ENCODE assay signal across 8 cellular contexts in genomic region chr2:162072976-162073775, GRCh38. TPM values are rescaled to one million over a fixed set of nuclear protein-coding genes. Genes with fewer than 3 reads are reported as not detected.
DNase-seq lines count a peak whose midpoint lies in the region; ATAC-seq and TF ChIP-seq lines count a peak whose summit lies in the region.

No MANE protein-coding gene starts in this region.

- peaks cover 12% of the 10 kb centered on the region for H3K9me3 Mint-ChIP-seq in WTC11
- peaks cover 6% of the 10 kb centered on the region for H3K9me3 Mint-ChIP-seq in natural killer cell treated with Interleukin-12 subunit alpha and Interleukin-12 subunit beta and Interleukin-15 and Interleukin-18, amount 100 ng/mL, for 72 hours

- H3K27me3 ChIP-seq in HAP-1 (ENCODE audit: low read depth), result peaks cover 7% of the 10 kb centered on the region; the same call in 1 of the 2 replicates
- H3K27me3 ChIP-seq in esophagus (ENCODE audit: control insufficient read depth in 1 of 2, insufficient read depth in 2 of 2, low read length in 2 of 2), result no peaks in the 10 kb centered on the region

- ATAC-seq in WTC11 (peak; percentile 39), HG03039 (IDR thresholded peaks at IDR 0.05; ENCODE audit: unreplicated experiment) (no peak), GM18505 (IDR thresholded peaks at IDR 0.05; ENCODE audit: unreplicated experiment) (no peak), GM18502 (IDR thresholded peaks at IDR 0.05; ENCODE audit: poor library complexity, unreplicated experiment) (no peak)
- peak; percentile 24 to 29 for ATAC-seq in natural killer cell treated with Interleukin-12 subunit alpha and Interleukin-12 subunit beta and Interleukin-15 and Interleukin-18, amount 100 ng/mL, for 72 hours

- peaks cover 5% of the 10 kb centered on the region for H3K36me3 Mint-ChIP-seq in WTC11
- peaks cover 40% of the 10 kb centered on the region for H3K36me3 Mint-ChIP-seq in natural killer cell treated with Interleukin-12 subunit alpha and Interleukin-12 subunit beta and Interleukin-15 and Interleukin-18, amount 100 ng/mL, for 72 hours

- DNase-seq in HAP-1 (ENCODE audit: low spot score in 2 of 2) (peak; percentile 9 to 21), WTC11 (ENCODE audit: low spot score) (peak; percentile 17), NCI-H2171 treated with DMSO at 0.1 percent for 48 hours (lab: John Stamatoyannopoulos, UW) (no peak)
- DNase-seq in natural killer cell treated with Interleukin-12 subunit alpha and Interleukin-12 subunit beta and Interleukin-15 and Interleukin-18, amount 100 ng/mL, for 72 hours (ENCODE audit: low spot score), result no peak

- peaks cover 40% of the 10 kb centered on the region for H3K27me3 Mint-ChIP-seq in WTC11 (ENCODE audit: low read depth)
- peaks cover 11 to 12% of the 10 kb centered on the region in 2 donors for H3K27me3 Mint-ChIP-seq in natural killer cell treated with Interleukin-12 subunit alpha and Interleukin-12 subunit beta and Interleukin-15 and Interleukin-18, amount 100 ng/mL, for 72 hours

- no peak overlapping the region for H3K27ac Mint-ChIP-seq in WTC11
- peak overlapping the region; percentile 67 to 87 for H3K27ac Mint-ChIP-seq in natural killer cell treated with Interleukin-12 subunit alpha and Interleukin-12 subunit beta and Interleukin-15 and Interleukin-18, amount 100 ng/mL, for 72 hours

- H3K4me1 Mint-ChIP-seq in WTC11, result peaks cover 37% of the 10 kb centered on the region
- H3K4me1 Mint-ChIP-seq in natural killer cell treated with Interleukin-12 subunit alpha and Interleukin-12 subunit beta and Interleukin-15 and Interleukin-18, amount 100 ng/mL, for 72 hours (ENCODE audit: low read depth in 2 of 2), result peaks cover 37 to 45% of the 10 kb centered on the region in 2 donors

- no peak for TF ChIP-seq CTCF in WTC11 (IDR thresholded peaks at IDR 0.05)

- CTCF ChIA-PET in WTC11 (lab: Charles Lee), result no interaction called here

- no peak overlapping the region for H3K27ac ChIP-seq in esophagus (ENCODE audit: low read depth in 2 of 2, low read length in 1 of 2)

- WGBS in esophagus, 2 donors, result 20 to 26% methylated on average over 32 of the region's 32 CpGs

- no peaks in the 10 kb centered on the region for H3K36me3 ChIP-seq in HAP-1 (replicated peaks)
- no peaks in the 10 kb centered on the region for H3K36me3 ChIP-seq in esophagus (ENCODE audit: control insufficient read depth in 2 of 2, insufficient read depth in 2 of 2, low read length in 1 of 2)

- H3K4me3 Mint-ChIP-seq in WTC11, result peak overlapping the region; percentile 89
- peak overlapping the region; percentile 88 for H3K4me3 Mint-ChIP-seq in natural killer cell treated with Interleukin-12 subunit alpha and Interleukin-12 subunit beta and Interleukin-15 and Interleukin-18, amount 100 ng/mL, for 72 hours

- H3K4me3 ChIP-seq in HAP-1 (peak overlapping the region; percentile 40), esophagus (ENCODE audit: low read depth in 1 of 2, low read length in 2 of 2) (peak overlapping the region; percentile 44)

- POLR2A ChIA-PET in WTC11 (lab: Charles Lee), result no interaction called here

- in situ Hi-C loops in HAP-1 (cut with MboI; ENCODE audit: low sequenced_read_pairs), result no loop called here

- no peak for TF ChIP-seq POLR2A in GM18505 (IDR thresholded peaks at IDR 0.05; ENCODE audit: borderline replicate concordance, extremely low read depth, insufficient read depth, insufficient read length)

- H3K9me3 ChIP-seq in HAP-1 (no peaks in the 10 kb centered on the region), esophagus (ENCODE audit: control insufficient read depth in 2 of 2, insufficient read depth in 1 of 2, low read depth in 1 of 2, low read length in 1 of 2) (no peaks in the 10 kb centered on the region)

- H3K4me1 ChIP-seq in HAP-1 (peaks cover 8% of the 10 kb centered on the region), esophagus (ENCODE audit: control insufficient read depth in 2 of 2, insufficient read depth in 2 of 2, low read length in 1 of 2) (peaks cover 4 to 5% of the 10 kb centered on the region in 2 donors)

TF ChIP-seq in WTC11, 78 proteins besides CTCF, POLR2A, EP300 and RAD21:
- TF ChIP-seq CBFB (CRISPR knock-in tag; IDR thresholded peaks at IDR 0.05; ENCODE audit: low read depth) (no peak), ZNF263 (CRISPR knock-in tag; IDR thresholded peaks at IDR 0.05; ENCODE audit: low read depth) (0 out of 2 replicates have a peak, but pooled peaks have one; percentile 10)
TF ChIP-seq in WTC11: peak in this region for 1.

RNA-seq across cellular contexts. Expression of gene DPP4, which starts 0.8 kb away (rescaled TPM):
- 2.7 to 3.6 TPM (median 2.7 TPM) in 3 replicates for total RNA-seq in WTC11 (2021)
- under 1 TPM; 0.08 to 0.18 TPM for polyA plus RNA-seq in esophagus
- 100 to 1,000 TPM in 1 of 2 donors, 10 to 100 TPM in 1; 89.4 to 102 TPM for total RNA-seq in natural killer cell treated with Interleukin-12 subunit alpha and Interleukin-12 subunit beta and Interleukin-15 and Interleukin-18, amount 100 ng/mL, for 72 hours

Comparison
In these comparisons a context has a peak if more than half of its experiments do, and no peak if none do; other contexts are left out.
1. DNase-seq: peak in HAP-1 (2 of 2) and WTC11 (single experiment); none in natural killer cell treated with Interleukin-12 subunit alpha and Interleukin-12 subunit beta and Interleukin-15 and Interleukin-18, amount 100 ng/mL, for 72 hours (single experiment) and NCI-H2171 treated with DMSO at 0.1 percent for 48 hours (single experiment).
2. ATAC-seq: peak in WTC11 (single experiment) and natural killer cell treated with Interleukin-12 subunit alpha and Interleukin-12 subunit beta and Interleukin-15 and Interleukin-18, amount 100 ng/mL, for 72 hours (2 of 2); none in HG03039 (single experiment), GM18505 (single experiment) and GM18502 (single experiment).
3. RNA of gene DPP4, which starts 0.8 kb away (total RNA-seq): 89.4 to 102 TPM in natural killer cell treated with Interleukin-12 subunit alpha and Interleukin-12 subunit beta and Interleukin-15 and Interleukin-18, amount 100 ng/mL, for 72 hours; 2.7 to 3.6 TPM in WTC11; every median in the first group is over 10 times any median in the second.